ENCODE assay signal across 1 cellular context in the genomic region with DNA sequence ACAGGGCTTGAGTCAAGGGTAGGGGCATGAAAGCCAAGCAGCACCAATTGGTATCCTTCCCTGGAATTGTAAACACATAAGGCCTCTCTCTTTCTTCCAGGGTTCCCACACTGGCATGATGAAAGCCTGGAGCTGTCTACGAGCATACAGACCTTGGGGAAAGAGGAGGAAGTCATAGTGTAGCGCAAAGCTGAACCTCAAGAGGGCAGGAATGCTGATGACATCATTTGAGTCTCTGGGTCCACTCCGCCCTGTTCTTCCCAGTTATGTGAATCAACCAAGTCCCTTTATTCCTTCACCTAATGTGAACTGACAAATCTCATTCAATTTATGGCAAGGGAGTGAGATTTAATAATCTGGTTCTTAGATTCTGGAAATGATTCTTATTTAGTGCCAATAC.
TF ChIP-seq lines count a peak whose summit lies in the region.

No MANE protein-coding gene starts in this region.

TF ChIP-seq in SK-N-SH, 30 proteins besides CTCF, POLR2A, EP300 and RAD21 (continued from another document):
- TF ChIP-seq ELF1 (IDR thresholded peaks at IDR 0.05) (no peak), NFIC (IDR thresholded peaks at IDR 0.05; ENCODE audit: borderline replicate concordance) (no peak), TEAD4 (IDR thresholded peaks at IDR 0.05; ENCODE audit: borderline replicate concordance, insufficient read depth) (no peak), YY1 (IDR thresholded peaks at IDR 0.05; ENCODE audit: low read depth) (no peak), MXI1 (IDR thresholded peaks at IDR 0.05; ENCODE audit: low read depth, low read length) (no peak)
- TF ChIP-seq, protein P1, sequence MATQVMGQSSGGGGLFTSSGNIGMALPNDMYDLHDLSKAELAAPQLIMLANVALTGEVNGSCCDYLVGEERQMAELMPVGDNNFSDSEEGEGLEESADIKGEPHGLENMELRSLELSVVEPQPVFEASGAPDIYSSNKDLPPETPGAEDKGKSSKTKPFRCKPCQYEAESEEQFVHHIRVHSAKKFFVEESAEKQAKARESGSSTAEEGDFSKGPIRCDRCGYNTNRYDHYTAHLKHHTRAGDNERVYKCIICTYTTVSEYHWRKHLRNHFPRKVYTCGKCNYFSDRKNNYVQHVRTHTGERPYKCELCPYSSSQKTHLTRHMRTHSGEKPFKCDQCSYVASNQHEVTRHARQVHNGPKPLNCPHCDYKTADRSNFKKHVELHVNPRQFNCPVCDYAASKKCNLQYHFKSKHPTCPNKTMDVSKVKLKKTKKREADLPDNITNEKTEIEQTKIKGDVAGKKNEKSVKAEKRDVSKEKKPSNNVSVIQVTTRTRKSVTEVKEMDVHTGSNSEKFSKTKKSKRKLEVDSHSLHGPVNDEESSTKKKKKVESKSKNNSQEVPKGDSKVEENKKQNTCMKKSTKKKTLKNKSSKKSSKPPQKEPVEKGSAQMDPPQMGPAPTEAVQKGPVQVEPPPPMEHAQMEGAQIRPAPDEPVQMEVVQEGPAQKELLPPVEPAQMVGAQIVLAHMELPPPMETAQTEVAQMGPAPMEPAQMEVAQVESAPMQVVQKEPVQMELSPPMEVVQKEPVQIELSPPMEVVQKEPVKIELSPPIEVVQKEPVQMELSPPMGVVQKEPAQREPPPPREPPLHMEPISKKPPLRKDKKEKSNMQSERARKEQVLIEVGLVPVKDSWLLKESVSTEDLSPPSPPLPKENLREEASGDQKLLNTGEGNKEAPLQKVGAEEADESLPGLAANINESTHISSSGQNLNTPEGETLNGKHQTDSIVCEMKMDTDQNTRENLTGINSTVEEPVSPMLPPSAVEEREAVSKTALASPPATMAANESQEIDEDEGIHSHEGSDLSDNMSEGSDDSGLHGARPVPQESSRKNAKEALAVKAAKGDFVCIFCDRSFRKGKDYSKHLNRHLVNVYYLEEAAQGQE (IDR thresholded peaks at IDR 0.05; ENCODE audit: low read depth, low read length) = no peak
